35 cellular contexts compared by ENCODE assay signal in genomic region chr22:20621162-20621561, GRCh38.
DNase-seq lines count a peak whose midpoint lies in the region; ATAC-seq, FAIRE-seq and TF ChIP-seq lines count a peak whose summit lies in the region.
"Had no signal": no experiment of that assay in that cellular context is flagged by ENCODE, and none has a peak within 500 bp of the region (broad histone marks: within the 10 kb centered on the region; RNA-seq: fewer than 3 reads in every experiment).

No MANE protein-coding gene starts in this region.

- no peak for TF ChIP-seq EP300 in K562 (IDR thresholded peaks at IDR 0.05; ENCODE audit: low read length)

- intact Hi-C loops in K562 (cut with micrococcal nuclease) (no loop called here), spleen (cut with DNase I; ENCODE audit: low total_unique reads) (no loop called here), upper lobe of right lung (cut with DNase I) (no loop called here), tibial artery (cut with DNase I; ENCODE audit: low total_unique reads) (no loop called here)

- peaks cover 4% of the 10 kb centered on the region for H3K79me1 ChIP-seq in neuronal stem cell (ENCODE audit: low read depth, low read length)

- peaks cover 28% of the 10 kb centered on the region for H4K20me1 ChIP-seq in K562 (replicated peaks; ENCODE audit: control insufficient read depth, insufficient read depth, low read length)
- H4K20me1 ChIP-seq: BLaER1; BLaER1 treated with 17β-estradiol and CSF1 and Interleukin-3, amounts not matched to agents 10 nM and 100 nM had no signal

- H4K91ac ChIP-seq in neuronal stem cell (ENCODE audit: low read depth, low read length, poor library complexity): no peak overlapping the region

- H3K36me3 ChIP-seq in K562 (ENCODE audit: control insufficient read depth, insufficient read depth, low read length) (no peaks in the 10 kb centered on the region), neuronal stem cell (replicated peaks in 1 of 2; ENCODE audit: control insufficient read depth in 2 of 2, insufficient read depth in 2 of 2, low read length in 2 of 2) (no peaks in the 10 kb centered on the region), spleen (no peaks in the 10 kb centered on the region), upper lobe of right lung (no peaks in the 10 kb centered on the region), tibial artery (no peaks in the 10 kb centered on the region)
- H3K36me3 ChIP-seq: BE2C; BLaER1; BLaER1 treated with 17β-estradiol and CSF1 and Interleukin-3, amounts not matched to agents 10 nM and 100 nM had no signal

- H3K4me3 ChIP-seq in K562 (no peak overlapping the region), neuronal stem cell (ENCODE audit: low read length in 2 of 2) (no peak overlapping the region), spleen (no peak overlapping the region), upper lobe of right lung (no peak overlapping the region), tibial artery (no peak overlapping the region)
- H3K4me3 ChIP-seq: A549; BLaER1; BLaER1 treated with 17β-estradiol and CSF1 and Interleukin-3, amounts not matched to agents 10 nM and 100 nM had no signal

- H3K27me3 ChIP-seq in K562 (ENCODE audit: control insufficient read depth in 2 of 2, insufficient read depth in 2 of 2, low read length in 2 of 2) (peaks cover 34 to 65% of the 10 kb centered on the region in 2 experiments; a peak in 4 of 5 replicates), neuronal stem cell (ENCODE audit: control insufficient read depth in 3 of 3, insufficient read depth in 3 of 3, low read depth in 1 of 3, low read length in 3 of 3) (peaks cover 0 to 4% (median 0%) of the 10 kb centered on the region in 3 experiments), spleen (replicated peaks in 1 of 7) (no peaks in the 10 kb centered on the region), upper lobe of right lung (no peaks in the 10 kb centered on the region), tibial artery (peaks cover 0 to 3% of the 10 kb centered on the region in 2 donors)
- H3K27me3 ChIP-seq: BE2C; BLaER1; BLaER1 treated with 17β-estradiol and CSF1 and Interleukin-3, amounts not matched to agents 10 nM and 100 nM had no signal

- H3K9me3 ChIP-seq in K562 (replicated peaks; ENCODE audit: control insufficient read depth, insufficient read depth, low read depth, low read length) (no peaks in the 10 kb centered on the region), neuronal stem cell (replicated peaks in 1 of 2; ENCODE audit: control insufficient read depth in 2 of 2, insufficient read depth in 1 of 2, low read depth in 1 of 2, low read length in 2 of 2) (no peaks in the 10 kb centered on the region), spleen (no peaks in the 10 kb centered on the region), upper lobe of right lung (no peaks in the 10 kb centered on the region), tibial artery (no peaks in the 10 kb centered on the region)
- H3K9me3 ChIP-seq: A549; BE2C; BLaER1; BLaER1 treated with 17β-estradiol and CSF1 and Interleukin-3, amounts not matched to agents 10 nM and 100 nM; Caco-2 had no signal

- no peak for TF ChIP-seq CTCF in K562 (IDR thresholded peaks at IDR 0.05 in 2 of 3, conservative IDR thresholded peaks at IDR 0.05 in 1 of 3; ENCODE audit: insufficient read depth in 2 of 3, low read depth in 1 of 3, low read length in 3 of 3)
- no peak for TF ChIP-seq CTCF in spleen (IDR thresholded peaks at IDR 0.05 in 8 of 11, conservative IDR thresholded peaks at IDR 0.05 in 3 of 11)
- no peak for TF ChIP-seq CTCF in upper lobe of right lung (IDR thresholded peaks at IDR 0.05)
- no peak for TF ChIP-seq CTCF in tibial artery (IDR thresholded peaks at IDR 0.05)

- H2AFZ ChIP-seq in K562 (ENCODE audit: low read depth, low read length): no peak overlapping the region
- no peak overlapping the region for H2AFZ ChIP-seq in neuronal stem cell (ENCODE audit: low read length)

- TF ChIP-seq POLR2A in K562 (conservative IDR thresholded peaks at IDR 0.05) (no peak), spleen (IDR thresholded peaks at IDR 0.05) (no peak)

- H3K9ac ChIP-seq in K562 (ENCODE audit: insufficient read depth in 1 of 2, low read depth in 2 of 2, low read length in 2 of 2): no peak overlapping the region
- no peak overlapping the region for H3K9ac ChIP-seq in neuronal stem cell (ENCODE audit: low read depth, low read length, poor library complexity)
- H3K9ac ChIP-seq: BLaER1; BLaER1 treated with 17β-estradiol and CSF1 and Interleukin-3, amounts not matched to agents 10 nM and 100 nM had no signal

- ATAC-seq in K562: no peak
- peak; percentile 13 for ATAC-seq in upper lobe of right lung
- ATAC-seq: A549; CD8-positive, alpha-beta T cell had no signal

- FAIRE-seq in K562 (lab: Jason Lieb, UNC) (no peak), RCC 7860 (lab: Jason Lieb, UNC) (no peak)
- FAIRE-seq: A204.1, A549, D721Med had no signal

- H3K14ac ChIP-seq in neuronal stem cell (ENCODE audit: low read length): no peak overlapping the region

- no TSS peak for BruUV-seq in K562 (replicated peaks; lab: Mats Ljungman, UMichigan)

- in situ Hi-C loops in K562 (cut with MboI): loop anchor here (25.0 kb wide), 1 partner anchor 516 kb away; no protein-coding TSS in a partner anchor

- H3K9me1 ChIP-seq in K562 (ENCODE audit: control insufficient read depth, insufficient read depth, low read length): no peaks in the 10 kb centered on the region

- H4K8ac ChIP-seq in neuronal stem cell (ENCODE audit: low read depth, low read length): no peak overlapping the region

- H3K23ac ChIP-seq in neuronal stem cell (ENCODE audit: low read depth, low read length, poor library complexity): peak overlapping the region; percentile 91

- H3K4ac ChIP-seq in neuronal stem cell (ENCODE audit: low read length): no peak overlapping the region

- H2BK12ac ChIP-seq in neuronal stem cell (ENCODE audit: low read length): no peak overlapping the region

- WGBS in K562 (ENCODE audit: insufficient coverage, low coverage, missing lambda C conversion rate): 17% methylated on average over 1 of the region's 1 CpG
- no CpG with 5 or more reads among the region's 1 CpG for WGBS in neuronal stem cell (ENCODE audit: extremely low coverage in 2 of 2, insufficient read length in 2 of 2, insufficient replicate concordance in 1 of 2), 2 donors
- 67 to 88% (median 71%) methylated on average over 1 of the region's 1 CpG for WGBS in spleen, 5 donors

- peak overlapping the region; percentile 37 for H2AK5ac ChIP-seq in neuronal stem cell (ENCODE audit: low read depth, low read length)

- H3K4me2 ChIP-seq in K562 (ENCODE audit: insufficient read depth, low read length) (no peak overlapping the region), neuronal stem cell (ENCODE audit: insufficient read depth, low read length, poor library complexity, severe bottlenecking) (no peak overlapping the region)
- H3K4me2 ChIP-seq: A549 had no signal

- H3K27ac ChIP-seq in K562 (ENCODE audit: extremely low read depth, low read depth, low read length) (no peak overlapping the region), neuronal stem cell (replicated peaks; ENCODE audit: low read length) (no peak overlapping the region), spleen (no peak overlapping the region), upper lobe of right lung (no peak overlapping the region), tibial artery (no peak overlapping the region)
- H3K27ac ChIP-seq: 22Rv1; A549; BLaER1; BLaER1 treated with 17β-estradiol and CSF1 and Interleukin-3, amounts not matched to agents 10 nM and 100 nM; C4-2B had no signal

- no peak for TF ChIP-seq RAD21 in K562 (CRISPR knock-in tag; conservative IDR thresholded peaks at IDR 0.05 in 1 of 2, IDR thresholded peaks at IDR 0.05 in 1 of 2)

- H3K79me2 ChIP-seq in K562 (ENCODE audit: control insufficient read depth, insufficient read depth, low read length): no peaks in the 10 kb centered on the region

- no peak for DNase-seq in K562 (ENCODE audit: extremely low read depth in 1 of 4, low spot score in 3 of 4)
- DNase-seq in neuronal stem cell (ENCODE audit: low spot score): no peak
- DNase-seq in spleen: peak; percentile 60
- DNase-seq in upper lobe of right lung: no peak
- DNase-seq in DMS114 treated with DMSO at 0.1 percent for 48 hours (lab: John Stamatoyannopoulos, UW; ENCODE audit: unreplicated experiment): no peak
- DNase-seq in RCC 7860 (ENCODE audit: low spot score): no peak
- no peak for DNase-seq in tibial artery
- no peak for DNase-seq in GM19240 (ENCODE audit: insufficient read length, low spot score)
- DNase-seq: 8988T; ACHN; AML-193; BE2C; C1 segment of cervical spinal cord; Caco-2; Calu3; CD4-positive, alpha-beta memory T cell; CD4-positive, alpha-beta T cell; CD4-positive, CD25-positive, alpha-beta regulatory T cell; CD8-positive, alpha-beta memory T cell; CD8-positive, alpha-beta T cell; COR-L47; DMS 273 treated with DMSO at 0.1 percent for 48 hours; DMS153; DMS53; DMS79; DMS79 treated with DMSO at 0.1 percent for 48 hours; DND-41; EL had no signal

- H2BK15ac ChIP-seq in neuronal stem cell (ENCODE audit: low read length): no peak overlapping the region

- no peak overlapping the region for H3K18ac ChIP-seq in neuronal stem cell (ENCODE audit: low read length)

- POLR2A ChIA-PET in K562 (lab: Yijun Ruan, JAX): interaction anchor here (0.9 to 21.8 kb wide), 2 partner anchors 10 to 15 kb away, joined by 3 to 234 read pairs; no protein-coding TSS in a partner anchor

- H2BK120ac ChIP-seq in neuronal stem cell (ENCODE audit: low read depth, low read length): peak overlapping the region; percentile 16

- H3K4me1 ChIP-seq in K562 (replicated peaks in 1 of 2; ENCODE audit: control insufficient read depth in 2 of 2, insufficient read depth in 2 of 2, low read length in 2 of 2): peaks cover 0 to 3% of the 10 kb centered on the region in 2 experiments; a peak in 1 of 5 replicates
- peaks cover 0 to 4% of the 10 kb centered on the region in 2 donors for H3K4me1 ChIP-seq in neuronal stem cell (ENCODE audit: control insufficient read depth in 2 of 2, insufficient read depth in 1 of 2, low read depth in 1 of 2, low read length in 2 of 2)
- no peaks in the 10 kb centered on the region for H3K4me1 ChIP-seq in spleen
- no peaks in the 10 kb centered on the region for H3K4me1 ChIP-seq in upper lobe of right lung
- no peaks in the 10 kb centered on the region for H3K4me1 ChIP-seq in tibial artery
- H3K4me1 ChIP-seq: A549, BE2C, Caco-2 had no signal

- CTCF ChIA-PET in K562 (lab: Yijun Ruan, JAX; ENCODE audit: low intra/inter-chr PET ratio): no interaction called here

- no peak overlapping the region for H2BK5ac ChIP-seq in neuronal stem cell (ENCODE audit: low read length)

TF ChIP-seq in K562, 482 proteins besides CTCF, POLR2A, EP300 and RAD21 (continues in another document):
- TF ChIP-seq KDM5B (IDR thresholded peaks at IDR 0.05; ENCODE audit: insufficient replicate concordance, low read depth, low read length): peak; percentile 19
